In genomic region chr5:74629326-74629725, GRCh38 we compare ENCODE assay signal across 15 cellular contexts.
"Had no signal": no experiment of that assay in that cellular context is flagged by ENCODE, and none has a peak within 500 bp of the region (broad histone marks: within the 10 kb centered on the region; RNA-seq: fewer than 3 reads in every experiment).

No MANE protein-coding gene starts in this region.

- ATAC-seq: body of pancreas, left lung, right cardiac atrium, T-helper 17 cell had no signal

- H3K36me3 ChIP-seq: adrenal gland, thoracic aorta had no signal

- DNase-seq: activated naive CD4-positive, alpha-beta T cell treated with anti-CD3 and anti-CD28 coated beads, Interleukin-2, amount 50 U/mL, for 16 hours; adrenal gland; body of pancreas; esophagus squamous epithelium; foreskin fibroblast; left lung; posterior cingulate gyrus; right cardiac atrium; stimulated activated CD4-positive, alpha-beta T cell treated with anti-CD3 and anti-CD28 coated beads, Interleukin-2, amount 100 ng/mL, for 48 hours; stimulated activated CD8-positive, alpha-beta memory T cell treated with anti-CD3 and anti-CD28 coated beads, Interleukin-4, amount 100 ng/mL, for 48 hours; stomach; T-helper 17 cell had no signal

- H3K4me3 Mint-ChIP-seq: T-helper 17 cell had no signal

- H3K9me3 Mint-ChIP-seq: activated T-helper 2 cell treated with anti-CD3 and anti-CD28 coated beads, Interferon-gamma antibody, Interleukin-2, Interleukin-4, amounts not matched to agents 10 μg/mL and 5 μg/mL and 100 μg/mL, durations not matched to agents 14 hours and 24 hours and 36 hours had no signal

- H3K27ac Mint-ChIP-seq: activated T-helper 2 cell treated with anti-CD3 and anti-CD28 coated beads, Interferon-gamma antibody, Interleukin-2, Interleukin-4, amounts not matched to agents 10 μg/mL and 5 μg/mL and 100 μg/mL, durations not matched to agents 14 hours and 24 hours and 36 hours; T-helper 17 cell had no signal

- H3K9me3 ChIP-seq: adrenal gland, body of pancreas, esophagus squamous epithelium, left lung, neutrophil, stomach, thoracic aorta had no signal

- H3K27me3 ChIP-seq: adrenal gland, body of pancreas, esophagus squamous epithelium, left lung, neutrophil, stomach had no signal

- H3K4me3 ChIP-seq: adrenal gland, body of pancreas, esophagus squamous epithelium, left lung, stomach, thoracic aorta had no signal

- H3K27ac ChIP-seq: adrenal gland, body of pancreas, neutrophil, stomach, thoracic aorta had no signal
